Comparison of ENCODE assay signal across 8 cellular contexts in the genomic region with DNA sequence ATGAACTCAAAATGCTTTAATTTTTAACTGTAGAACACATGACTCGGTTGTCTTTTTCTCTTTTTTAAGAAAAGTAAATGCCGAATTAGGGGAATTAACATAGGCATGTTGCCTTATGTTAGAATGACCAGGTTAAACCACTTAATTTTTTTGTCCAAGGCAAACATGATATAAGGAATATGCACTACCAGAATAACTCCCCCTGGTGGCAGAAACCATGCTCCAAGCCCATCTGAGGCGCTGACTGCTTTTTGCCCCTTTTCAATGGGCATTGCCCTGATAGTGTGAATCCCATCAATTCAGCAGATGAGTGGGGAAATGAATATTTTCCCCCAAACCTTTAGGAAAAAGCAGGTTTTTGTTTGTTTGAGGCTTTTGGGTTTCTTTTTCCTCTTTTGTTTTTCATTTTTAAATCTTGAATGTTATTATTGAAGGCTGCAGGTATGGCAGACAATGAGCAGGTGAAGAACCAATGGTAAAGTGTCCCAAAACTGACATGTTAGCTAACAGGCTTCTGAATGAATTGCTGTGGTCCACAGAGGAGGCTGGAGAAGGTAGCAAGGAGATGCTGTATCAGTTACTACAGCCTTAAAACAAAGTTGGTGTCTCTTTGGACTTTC.
DNase-seq lines count a peak whose midpoint lies in the region; ATAC-seq, FAIRE-seq and TF ChIP-seq lines count a peak whose summit lies in the region.

No MANE protein-coding gene starts in this region.

- no peaks in the 10 kb centered on the region for H3K9me1 ChIP-seq in keratinocyte (ENCODE audit: control insufficient read depth, extremely low read depth, insufficient read depth, low read length)

- no peak overlapping the region for H2AFZ ChIP-seq in keratinocyte (ENCODE audit: control insufficient read depth, low read length)

- FAIRE-seq in keratinocyte (lab: Jason Lieb, UNC), result no peak

- TF ChIP-seq POLR2A in GM18505 (IDR thresholded peaks at IDR 0.05; ENCODE audit: borderline replicate concordance, extremely low read depth, insufficient read depth, insufficient read length), result no peak

- no peaks in the 10 kb centered on the region for H3K4me1 Mint-ChIP-seq in activated naive CD8-positive, alpha-beta T cell treated with anti-CD3 and anti-CD28 coated beads for 36 hours

- dilution Hi-C loops in keratinocyte (cut with MboI; ENCODE audit: extremely low pct_ligation_motif_present, low sequenced_read_pairs), result no loop called here

- no peaks in the 10 kb centered on the region for H3K9me3 Mint-ChIP-seq in activated naive CD8-positive, alpha-beta T cell treated with anti-CD3 and anti-CD28 coated beads for 36 hours

- no peak overlapping the region for H3K4me3 ChIP-seq in keratinocyte (ENCODE audit: control insufficient read depth in 2 of 3, extremely low read depth in 1 of 3, insufficient read depth in 2 of 3, low read depth in 1 of 3, low read length in 3 of 3)

- no peak overlapping the region for H3K4me2 ChIP-seq in keratinocyte (ENCODE audit: control insufficient read depth, extremely low read depth, insufficient read depth, low read depth, low read length)

- TF ChIP-seq CTCF in keratinocyte (optimal IDR thresholded peaks at IDR 0.05 in 1 of 3, IDR thresholded peaks at IDR 0.05 in 1 of 3, conservative IDR thresholded peaks at IDR 0.05 in 1 of 3; ENCODE audit: extremely low read depth in 1 of 3, insufficient read depth in 2 of 3, low read length in 3 of 3), result peak; percentile 55 to 68 (median 66)

- no peaks in the 10 kb centered on the region for H3K36me3 Mint-ChIP-seq in activated naive CD8-positive, alpha-beta T cell treated with anti-CD3 and anti-CD28 coated beads for 36 hours

- H3K4me3 Mint-ChIP-seq in activated naive CD8-positive, alpha-beta T cell treated with anti-CD3 and anti-CD28 coated beads for 36 hours, result no peak overlapping the region

- H3K79me2 ChIP-seq in keratinocyte (ENCODE audit: control insufficient read depth, insufficient read depth, low read length), result no peaks in the 10 kb centered on the region

- H3K36me3 ChIP-seq in keratinocyte (ENCODE audit: control insufficient read depth in 2 of 2, extremely low read depth in 1 of 2, insufficient read depth in 2 of 2, low read length in 2 of 2), result no peaks in the 10 kb centered on the region

- no peak overlapping the region for H3K27ac ChIP-seq in keratinocyte (ENCODE audit: control insufficient read depth, insufficient read depth, low read length)

- no peaks in the 10 kb centered on the region for H3K9me3 ChIP-seq in keratinocyte (ENCODE audit: control insufficient read depth, low read depth, low read length)

- peak; percentile 4 for DNase-seq in COLO668 (lab: John Stamatoyannopoulos, UW; ENCODE audit: unreplicated experiment)
- peak; percentile 27 for DNase-seq in M059J (ENCODE audit: low read depth)
- DNase-seq in activated naive CD8-positive, alpha-beta T cell treated with anti-CD3 and anti-CD28 coated beads for 36 hours, result peak; percentile 19
- DNase-seq in keratinocyte (ENCODE audit: low read depth, low spot score), result no peak
- DNase-seq in superior temporal gyrus (ENCODE audit: extremely low spot score), result peak; percentile 72
- DNase-seq in AG08395 (ENCODE audit: low spot score), result no peak

- no peak overlapping the region for H3K27ac Mint-ChIP-seq in activated naive CD8-positive, alpha-beta T cell treated with anti-CD3 and anti-CD28 coated beads for 36 hours

- H3K27me3 ChIP-seq in keratinocyte (ENCODE audit: control insufficient read depth, extremely low read depth, insufficient read depth, low read length), result no peaks in the 10 kb centered on the region

- no peaks in the 10 kb centered on the region for H3K4me1 ChIP-seq in keratinocyte (ENCODE audit: control insufficient read depth, extremely low read depth, insufficient read depth, low read length)

- H4K20me1 ChIP-seq in keratinocyte (ENCODE audit: control insufficient read depth, extremely low read depth, insufficient read depth, low read length), result no peaks in the 10 kb centered on the region

- H3K9ac ChIP-seq in keratinocyte (ENCODE audit: control insufficient read depth, extremely low read depth, insufficient read depth, low read length), result no peak overlapping the region

- ATAC-seq in GM18517 (IDR thresholded peaks at IDR 0.05; ENCODE audit: unreplicated experiment), result peak; percentile 57
- ATAC-seq in GM18505 (IDR thresholded peaks at IDR 0.05; ENCODE audit: unreplicated experiment), result no peak

- H3K27me3 Mint-ChIP-seq in activated naive CD8-positive, alpha-beta T cell treated with anti-CD3 and anti-CD28 coated beads for 36 hours, result no peaks in the 10 kb centered on the region

Comparison
In these comparisons a context has a peak if more than half of its experiments do, and no peak if none do; other contexts are left out.
1. DNase-seq: peak in COLO668 (single experiment), M059J (single experiment), activated naive CD8-positive, alpha-beta T cell treated with anti-CD3 and anti-CD28 coated beads for 36 hours (single experiment) and superior temporal gyrus (single experiment); none in keratinocyte (single experiment) and AG08395 (single experiment).